ENCODE assay signal across 8 cellular contexts in genomic region chr4:20248155-20248558, GRCh38. TPM values are rescaled to one million over a fixed set of nuclear protein-coding genes. Genes with fewer than 3 reads are reported as not detected.
DNase-seq lines count a peak whose midpoint lies in the region; ATAC-seq, FAIRE-seq and TF ChIP-seq lines count a peak whose summit lies in the region.

No MANE protein-coding gene starts in this region.

- peak; percentile 5 for FAIRE-seq in colon (lab: Jason Lieb, UNC)

- peaks cover 18 to 22% of the 10 kb centered on the region in 2 donors for H3K27me3 Mint-ChIP-seq in natural killer cell (ENCODE audit: low read depth in 2 of 2)

- CTCF ChIA-PET in HEK293T (lab: Yijun Ruan, JAX): interaction anchor here (0.6 to 1.6 kb wide), 11 partner anchors 13 to 975 kb away, joined by 3 to 8 read pairs (median 3); no protein-coding TSS in a partner anchor

- DNase-seq in COR-L47 (lab: John Stamatoyannopoulos, UW) (peak; percentile 70), HEK293T (ENCODE audit: extremely low spot score) (peak; percentile 30), NCI-H774 (lab: John Stamatoyannopoulos, UW) (peak; percentile 44), myocyte (ENCODE audit: low read depth) (peak; percentile 64), middle frontal gyrus (ENCODE audit: extremely low spot score, low spot score) (no peak), natural killer cell (no peak)

- no peak overlapping the region for H3K27ac Mint-ChIP-seq in natural killer cell

- no peaks in the 10 kb centered on the region for H3K4me1 Mint-ChIP-seq in natural killer cell

- H3K9me3 Mint-ChIP-seq in natural killer cell: peaks cover 5 to 7% of the 10 kb centered on the region in 2 donors

- intact Hi-C loops in natural killer cell (cut with micrococcal nuclease): no loop called here

- H3K36me3 Mint-ChIP-seq in natural killer cell: peaks cover 8% of the 10 kb centered on the region

- no peak for TF ChIP-seq CTCF in natural killer cell (IDR thresholded peaks at IDR 0.05)

- no peak overlapping the region for H3K4me3 Mint-ChIP-seq in natural killer cell

- POLR2A ChIA-PET in HEK293T (lab: Yijun Ruan, JAX): no interaction called here

- ATAC-seq in HG03520 (IDR thresholded peaks at IDR 0.05; ENCODE audit: unreplicated experiment): no peak
- no peak for ATAC-seq in natural killer cell

TF ChIP-seq in HEK293T, 16 proteins besides CTCF, POLR2A, EP300 and RAD21:
- 0 out of 2 replicates have a peak, but pooled peaks have one; percentile 6 for TF ChIP-seq PKNOX1 (IDR thresholded peaks at IDR 0.05)
- TF ChIP-seq FOXA1 (IDR thresholded peaks at IDR 0.05): no peak

RNA-seq across cellular contexts. Expression of gene SLIT2, which starts 3.5 kb away (rescaled TPM):
- total RNA-seq in myocyte (3.1 and 3.4 TPM in 2 replicates), natural killer cell (not detected)
- polyA plus RNA-seq in myocyte (2012): 1.5 TPM

Comparison
In these comparisons a context has a peak if more than half of its experiments do, and no peak if none do; other contexts are left out.
1. DNase-seq: peak in COR-L47 (single experiment), HEK293T (single experiment), NCI-H774 (single experiment) and myocyte (single experiment); none in middle frontal gyrus (single experiment) and natural killer cell (single experiment).